1 cellular context compared by ENCODE assay signal in the genomic region with DNA sequence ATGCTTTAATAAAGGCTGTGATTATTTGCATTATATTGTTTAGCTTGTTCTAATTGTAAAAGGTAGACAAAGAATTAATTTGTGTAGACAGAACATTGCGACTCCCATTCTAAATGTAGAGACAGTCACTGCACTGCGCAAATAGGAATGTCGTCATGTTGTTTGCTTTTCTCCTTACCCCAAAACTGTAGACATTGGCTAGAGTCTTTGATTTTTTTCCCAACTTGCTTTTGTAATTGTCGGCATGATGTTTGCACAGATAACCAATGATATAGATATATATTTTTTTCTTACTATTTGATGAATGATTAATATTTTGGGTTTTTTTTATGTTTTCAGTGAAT.
TF ChIP-seq lines count a peak whose summit lies in the region.

No MANE protein-coding gene starts in this region.

TF ChIP-seq in SK-N-SH treated with all-trans-retinoic acid at 6 μM for 48 hours, 23 proteins besides CTCF, POLR2A, EP300 and RAD21:
- TF ChIP-seq, protein P1, sequence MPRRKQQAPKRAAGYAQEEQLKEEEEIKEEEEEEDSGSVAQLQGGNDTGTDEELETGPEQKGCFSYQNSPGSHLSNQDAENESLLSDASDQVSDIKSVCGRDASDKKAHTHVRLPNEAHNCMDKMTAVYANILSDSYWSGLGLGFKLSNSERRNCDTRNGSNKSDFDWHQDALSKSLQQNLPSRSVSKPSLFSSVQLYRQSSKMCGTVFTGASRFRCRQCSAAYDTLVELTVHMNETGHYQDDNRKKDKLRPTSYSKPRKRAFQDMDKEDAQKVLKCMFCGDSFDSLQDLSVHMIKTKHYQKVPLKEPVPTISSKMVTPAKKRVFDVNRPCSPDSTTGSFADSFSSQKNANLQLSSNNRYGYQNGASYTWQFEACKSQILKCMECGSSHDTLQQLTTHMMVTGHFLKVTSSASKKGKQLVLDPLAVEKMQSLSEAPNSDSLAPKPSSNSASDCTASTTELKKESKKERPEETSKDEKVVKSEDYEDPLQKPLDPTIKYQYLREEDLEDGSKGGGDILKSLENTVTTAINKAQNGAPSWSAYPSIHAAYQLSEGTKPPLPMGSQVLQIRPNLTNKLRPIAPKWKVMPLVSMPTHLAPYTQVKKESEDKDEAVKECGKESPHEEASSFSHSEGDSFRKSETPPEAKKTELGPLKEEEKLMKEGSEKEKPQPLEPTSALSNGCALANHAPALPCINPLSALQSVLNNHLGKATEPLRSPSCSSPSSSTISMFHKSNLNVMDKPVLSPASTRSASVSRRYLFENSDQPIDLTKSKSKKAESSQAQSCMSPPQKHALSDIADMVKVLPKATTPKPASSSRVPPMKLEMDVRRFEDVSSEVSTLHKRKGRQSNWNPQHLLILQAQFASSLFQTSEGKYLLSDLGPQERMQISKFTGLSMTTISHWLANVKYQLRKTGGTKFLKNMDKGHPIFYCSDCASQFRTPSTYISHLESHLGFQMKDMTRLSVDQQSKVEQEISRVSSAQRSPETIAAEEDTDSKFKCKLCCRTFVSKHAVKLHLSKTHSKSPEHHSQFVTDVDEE (CRISPR knock-in tag; IDR thresholded peaks at IDR 0.05): no peak
- TF ChIP-seq GLIS3 (CRISPR knock-in tag; IDR thresholded peaks at IDR 0.05): no peak
- TF ChIP-seq ISL1 (CRISPR knock-in tag; IDR thresholded peaks at IDR 0.05): no peak
- no peak for TF ChIP-seq OSR1 (CRISPR knock-in tag; IDR thresholded peaks at IDR 0.05)
- TF ChIP-seq ZNF70 (CRISPR knock-in tag; IDR thresholded peaks at IDR 0.05): no peak
- TF ChIP-seq ZFP30 (CRISPR knock-in tag; IDR thresholded peaks at IDR 0.05): no peak
- TF ChIP-seq ZNF8 (CRISPR knock-in tag; IDR thresholded peaks at IDR 0.05): no peak
- TF ChIP-seq, protein P2, sequence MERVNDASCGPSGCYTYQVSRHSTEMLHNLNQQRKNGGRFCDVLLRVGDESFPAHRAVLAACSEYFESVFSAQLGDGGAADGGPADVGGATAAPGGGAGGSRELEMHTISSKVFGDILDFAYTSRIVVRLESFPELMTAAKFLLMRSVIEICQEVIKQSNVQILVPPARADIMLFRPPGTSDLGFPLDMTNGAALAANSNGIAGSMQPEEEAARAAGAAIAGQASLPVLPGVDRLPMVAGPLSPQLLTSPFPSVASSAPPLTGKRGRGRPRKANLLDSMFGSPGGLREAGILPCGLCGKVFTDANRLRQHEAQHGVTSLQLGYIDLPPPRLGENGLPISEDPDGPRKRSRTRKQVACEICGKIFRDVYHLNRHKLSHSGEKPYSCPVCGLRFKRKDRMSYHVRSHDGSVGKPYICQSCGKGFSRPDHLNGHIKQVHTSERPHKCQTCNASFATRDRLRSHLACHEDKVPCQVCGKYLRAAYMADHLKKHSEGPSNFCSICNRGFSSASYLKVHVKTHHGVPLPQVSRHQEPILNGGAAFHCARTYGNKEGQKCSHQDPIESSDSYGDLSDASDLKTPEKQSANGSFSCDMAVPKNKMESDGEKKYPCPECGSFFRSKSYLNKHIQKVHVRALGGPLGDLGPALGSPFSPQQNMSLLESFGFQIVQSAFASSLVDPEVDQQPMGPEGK (CRISPR knock-in tag; IDR thresholded peaks at IDR 0.05; ENCODE audit: borderline replicate concordance): no peak
- no peak for TF ChIP-seq ESRRG (CRISPR knock-in tag; IDR thresholded peaks at IDR 0.05)
- no peak for TF ChIP-seq ZNF565 (CRISPR knock-in tag; conservative IDR thresholded peaks at IDR 0.05; ENCODE audit: low read depth)
- no peak for TF ChIP-seq CSDC2 (CRISPR knock-in tag; IDR thresholded peaks at IDR 0.05)
- TF ChIP-seq ZFP3 (CRISPR knock-in tag; IDR thresholded peaks at IDR 0.05): no peak
- TF ChIP-seq, protein P3, sequence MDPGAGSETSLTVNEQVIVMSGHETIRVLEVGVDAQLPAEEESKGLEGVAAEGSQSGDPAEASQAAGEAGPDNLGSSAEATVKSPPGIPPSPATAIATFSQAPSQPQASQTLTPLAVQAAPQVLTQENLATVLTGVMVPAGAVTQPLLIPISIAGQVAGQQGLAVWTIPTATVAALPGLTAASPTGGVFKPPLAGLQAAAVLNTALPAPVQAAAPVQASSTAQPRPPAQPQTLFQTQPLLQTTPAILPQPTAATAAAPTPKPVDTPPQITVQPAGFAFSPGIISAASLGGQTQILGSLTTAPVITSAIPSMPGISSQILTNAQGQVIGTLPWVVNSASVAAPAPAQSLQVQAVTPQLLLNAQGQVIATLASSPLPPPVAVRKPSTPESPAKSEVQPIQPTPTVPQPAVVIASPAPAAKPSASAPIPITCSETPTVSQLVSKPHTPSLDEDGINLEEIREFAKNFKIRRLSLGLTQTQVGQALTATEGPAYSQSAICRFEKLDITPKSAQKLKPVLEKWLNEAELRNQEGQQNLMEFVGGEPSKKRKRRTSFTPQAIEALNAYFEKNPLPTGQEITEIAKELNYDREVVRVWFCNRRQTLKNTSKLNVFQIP (CRISPR knock-in tag; IDR thresholded peaks at IDR 0.05; ENCODE audit: borderline replicate concordance, low read depth): no peak
